Comparison of ENCODE assay signal across 7 cellular contexts in the genomic region with DNA sequence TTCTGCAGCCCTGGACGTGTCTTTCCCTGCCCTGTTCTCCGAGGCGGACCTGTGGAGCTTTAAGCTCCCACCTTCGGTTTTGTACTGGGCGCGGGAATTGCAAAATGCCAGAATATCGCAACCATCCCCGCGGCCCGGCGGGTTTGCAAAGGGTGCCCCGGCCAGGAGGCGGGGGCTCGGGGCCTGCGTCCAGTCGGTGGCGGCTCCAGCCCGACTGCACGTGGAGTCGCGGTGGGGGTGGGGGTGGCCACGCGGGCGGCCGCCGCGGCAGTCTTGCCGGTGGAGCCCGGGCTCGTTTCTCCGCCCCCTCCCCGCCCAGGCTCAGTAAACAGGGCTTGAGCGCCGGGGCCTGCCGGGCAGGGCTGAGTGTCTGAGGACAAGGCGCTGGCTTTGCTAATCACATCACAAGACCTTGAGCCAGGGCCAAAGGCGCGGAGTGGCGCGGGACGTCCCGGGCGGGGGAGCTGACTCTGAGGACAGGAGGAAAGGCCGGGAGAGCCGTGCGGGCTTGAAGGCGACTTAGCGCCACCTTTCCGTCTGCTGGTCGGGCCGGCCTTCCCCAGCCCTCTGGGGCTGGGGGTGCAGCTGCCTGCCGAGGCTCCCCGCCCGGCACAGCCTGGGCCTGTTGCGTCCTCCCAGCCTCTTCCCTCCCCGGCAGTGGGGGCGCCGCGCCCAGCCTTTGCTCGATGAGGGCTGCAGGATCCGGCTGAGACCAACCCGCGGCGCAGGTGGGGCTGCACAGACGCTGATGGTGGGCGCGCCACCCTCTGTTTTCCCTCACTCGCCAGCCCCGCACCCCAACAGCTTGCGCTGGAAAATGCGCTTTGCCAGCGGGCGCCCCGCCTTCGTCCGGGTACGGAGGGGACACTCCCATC. TPM values are rescaled to one million over a fixed set of nuclear protein-coding genes. Genes with fewer than 3 reads are reported as not detected.
DNase-seq lines count a peak whose midpoint lies in the region; ATAC-seq, FAIRE-seq and TF ChIP-seq lines count a peak whose summit lies in the region.

No MANE protein-coding gene starts in this region.

- H3K27me3 ChIP-seq in HepG2 (ENCODE audit: control insufficient read depth in 1 of 2, insufficient read depth in 2 of 2, low read length in 2 of 2) = no peaks in the 10 kb centered on the region

- H4K20me1 ChIP-seq in HepG2 (ENCODE audit: insufficient read depth, low read length) = peaks cover 37% of the 10 kb centered on the region

- H3K36me3 ChIP-seq in HepG2 (replicated peaks in 1 of 2; ENCODE audit: control insufficient read depth in 1 of 2, insufficient read depth in 2 of 2, low read length in 2 of 2) = peaks cover 3 to 21% of the 10 kb centered on the region in 2 experiments

- peaks cover 2% of the 10 kb centered on the region for H3K27me3 Mint-ChIP-seq in activated CD4-positive, alpha-beta T cell treated with anti-CD3 and anti-CD28 coated beads, Interleukin-2, amount 10 ng/mL, durations not matched to agents 24 days and 14 days

- TF ChIP-seq CTCF in GM12875 (IDR thresholded peaks at IDR 0.05; ENCODE audit: borderline replicate concordance, insufficient read depth, low read depth, low read length) (peak; percentile 21; the same call in 1 of the 2 replicates), HepG2 (CRISPR knock-in tag; IDR thresholded peaks at IDR 0.05) (peak; percentile 72)

- H3K4me2 ChIP-seq in HepG2 (ENCODE audit: low read depth, low read length) = peak overlapping the region; percentile 91

- peak overlapping the region; percentile 88 for H3K4me3 Mint-ChIP-seq in activated CD4-positive, alpha-beta T cell treated with anti-CD3 and anti-CD28 coated beads, Interleukin-2, amount 10 ng/mL, durations not matched to agents 24 days and 14 days

- TSS peak; percentile 65 for BruUV-seq in HepG2 (replicated peaks; lab: Mats Ljungman, UMichigan)

- CTCF ChIA-PET in HepG2 (lab: Yijun Ruan, JAX; ENCODE audit: low intra/inter-chr PET ratio, low total read pairs) = interaction anchor here (1.2 to 4.9 kb wide), 4 partner anchors 65 to 100 kb away, joined by 3 to 34 read pairs (median 5); no protein-coding TSS in a partner anchor

- peak overlapping the region; percentile 95 for H3K27ac ChIP-seq in HepG2 (ENCODE audit: extremely low read length, insufficient read depth, low read length)

- in situ Hi-C loops in HepG2 (cut with HindIII; ENCODE audit: extremely low pct_ligation_motif_present, low pct_unique_long_range_greater_than_20kb) = loop anchor here (5.0 to 10.0 kb wide), 6 partner anchors 62 to 400 kb away; no protein-coding TSS in a partner anchor

- H3K79me2 ChIP-seq in HepG2 (ENCODE audit: insufficient read depth, low read length) = peaks cover 42% of the 10 kb centered on the region

- TF ChIP-seq EP300 in HepG2 (IDR thresholded peaks at IDR 0.05; ENCODE audit: low read depth in 2 of 2, low read length in 2 of 2) (peak in 1 of 2 experiments; percentile 85; a peak in 3 of 4 replicates), HepG2 (CRISPR knock-in tag; IDR thresholded peaks at IDR 0.05; ENCODE audit: borderline replicate concordance) (peak; percentile 53; the same call in 1 of the 2 replicates)

- H3K9ac ChIP-seq in HepG2 (ENCODE audit: insufficient read depth, low read depth, low read length) = peak overlapping the region; percentile 96

- H3K27ac Mint-ChIP-seq in activated CD4-positive, alpha-beta T cell treated with anti-CD3 and anti-CD28 coated beads, Interleukin-2, amount 10 ng/mL, durations not matched to agents 24 days and 14 days = peak overlapping the region; percentile 93

- TF ChIP-seq RAD21 in HepG2 (CRISPR knock-in tag; IDR thresholded peaks at IDR 0.05) = peak; percentile 78

- peaks cover 40% of the 10 kb centered on the region for H3K36me3 Mint-ChIP-seq in activated CD4-positive, alpha-beta T cell treated with anti-CD3 and anti-CD28 coated beads, Interleukin-2, amount 10 ng/mL, durations not matched to agents 24 days and 14 days (ENCODE audit: low read depth)

- intact Hi-C loops in activated CD4-positive, alpha-beta T cell treated with anti-CD3 and anti-CD28 coated beads, Interleukin-2, amount 10 ng/mL, durations not matched to agents 24 days and 14 days (cut with micrococcal nuclease) = loop anchor here (1.0 to 5.0 kb wide), 8 partner anchors 53 to 416 kb away; a partner anchor contains a TSS
- intact Hi-C loops in HepG2 (cut with micrococcal nuclease; ENCODE audit: unreplicated experiment) = loop anchor here (1.0 to 5.0 kb wide), 5 partner anchors 96 to 316 kb away; no protein-coding TSS in a partner anchor

- TF ChIP-seq POLR2A in HepG2 (IDR thresholded peaks at IDR 0.05; ENCODE audit: insufficient read depth in 1 of 2, low read depth in 2 of 2, low read length in 2 of 2) = peak in 1 of 2 experiments; percentile 39; a peak in 1 of 4 replicates

- H3K9me3 ChIP-seq in HepG2 (ENCODE audit: low read length) = no peaks in the 10 kb centered on the region

- H2AFZ ChIP-seq in HepG2 (ENCODE audit: low read length) = no peak overlapping the region

- under 1% methylated on average over 42 of the region's 77 CpGs for WGBS in HepG2 (ENCODE audit: low lambda C conversion rate)

- H3K4me3 ChIP-seq in GM12875 (ENCODE audit: low read depth, low read length) (peak overlapping the region; percentile 55), HepG2 (replicated peaks in 1 of 3; ENCODE audit: insufficient read depth in 1 of 3, low read depth in 2 of 3, low read length in 3 of 3) (peak overlapping the region; percentile 64 to 89 (median 79))

- ATAC-seq in HG02884 (IDR thresholded peaks at IDR 0.05; ENCODE audit: unreplicated experiment) = peak; percentile 16
- peak; percentile 72 for ATAC-seq in HepG2

- FAIRE-seq in HepG2 (lab: Jason Lieb, UNC) = no peak

- DNase-seq in NCI-H226 (peak; percentile 65), dedifferentiated amniotic fluid mesenchymal stem cell (ENCODE audit: extremely low spot score) (peak; percentile 67), HepG2 (ENCODE audit: low spot score) (peak; percentile 93)
- peak; percentile 90 for DNase-seq in activated CD4-positive, alpha-beta T cell treated with anti-CD3 and anti-CD28 coated beads, Interleukin-2, amount 10 ng/mL, durations not matched to agents 24 days and 14 days
- peak; percentile 57 for DNase-seq in stimulated activated CD4-positive, alpha-beta T cell treated with anti-CD3 and anti-CD28 coated beads, Interleukin-2, amount 100 ng/mL, for 4 hours (ENCODE audit: low read depth)

- peaks cover 29% of the 10 kb centered on the region for H3K4me1 Mint-ChIP-seq in activated CD4-positive, alpha-beta T cell treated with anti-CD3 and anti-CD28 coated beads, Interleukin-2, amount 10 ng/mL, durations not matched to agents 24 days and 14 days

- POLR2A ChIA-PET in HepG2 (lab: Yijun Ruan, JAX) = interaction anchor here (0.7 to 13.7 kb wide), 81 partner anchors 8 to 435 kb away, joined by 3 to 324 read pairs (median 6); a partner anchor contains a TSS

- peaks cover 54% of the 10 kb centered on the region for H3K4me1 ChIP-seq in HepG2 (ENCODE audit: insufficient read depth, low read length)

- H3K9me3 Mint-ChIP-seq in activated CD4-positive, alpha-beta T cell treated with anti-CD3 and anti-CD28 coated beads, Interleukin-2, amount 10 ng/mL, durations not matched to agents 24 days and 14 days = no peaks in the 10 kb centered on the region

TF ChIP-seq in HepG2, 621 proteins besides CTCF, POLR2A, EP300 and RAD21 (continues in another document):
- TF ChIP-seq CBX2 (IDR thresholded peaks at IDR 0.05; ENCODE audit: low read depth, low read length) (no peak), CBX2 (CRISPR knock-in tag; IDR thresholded peaks at IDR 0.05; ENCODE audit: low read depth) (no peak), ZNF549 (CRISPR knock-in tag; IDR thresholded peaks at IDR 0.05) (no peak), BRD4 (CRISPR knock-in tag; IDR thresholded peaks at IDR 0.05) (peak; percentile 81), CREB1 (IDR thresholded peaks at IDR 0.05) (no peak), CREB1 (CRISPR knock-in tag; IDR thresholded peaks at IDR 0.05) (no peak), SMAD3 (CRISPR knock-in tag; IDR thresholded peaks at IDR 0.05) (peak; percentile 74; the same call in 1 of the 2 replicates), ZNF772 (CRISPR knock-in tag; IDR thresholded peaks at IDR 0.05) (peak; percentile 90), ZNF317 (CRISPR knock-in tag; IDR thresholded peaks at IDR 0.05) (peak; percentile 75; the same call in 1 of the 2 replicates), DR1 (CRISPR knock-in tag; IDR thresholded peaks at IDR 0.05) (peak; percentile 30; the same call in 1 of the 2 replicates), ZNF530 (CRISPR knock-in tag; IDR thresholded peaks at IDR 0.05; ENCODE audit: low read depth) (0 out of 2 replicates have a peak, but pooled peaks have one; percentile 25), ZNF274 (CRISPR knock-in tag; IDR thresholded peaks at IDR 0.05) (no peak; the same call in 1 of the 2 replicates)

RNA-seq across cellular contexts. Expression of a gene that starts 0.8 kb away (rescaled TPM):
- 92.8 and 93.1 TPM in 2 replicates for total RNA-seq in activated CD4-positive, alpha-beta T cell treated with anti-CD3 and anti-CD28 coated beads, Interleukin-2, amount 10 ng/mL, durations not matched to agents 24 days and 14 days
- 21.8 and 32.5 TPM in 2 replicates for total RNA-seq in HepG2 (2016; rRNA removed; fragmentation: Illumina TruSeq; extraction: Trizol)
- 10.9 and 11.1 TPM in 2 replicates for total RNA-seq in HepG2 (2016; cell fraction: cytosol; rRNA removed; fragmentation: Illumina TruSeq; extraction: Trizol; ENCODE audit: low read depth)
- 20.7 and 30.7 TPM in 2 replicates for total RNA-seq in HepG2 (2016; cell fraction: insoluble cytoplasmic fraction; rRNA removed; fragmentation: Illumina TruSeq; extraction: Trizol)
- 45.2 and 45.6 TPM in 2 replicates for total RNA-seq in HepG2 (2016; cell fraction: membrane; rRNA removed; fragmentation: Illumina TruSeq; extraction: Trizol)
- 28.9 and 31.5 TPM in 2 replicates for total RNA-seq in HepG2 (2016; cell fraction: nucleus; rRNA removed; fragmentation: Illumina TruSeq; extraction: Trizol)
- 11.2 and 12.5 TPM in 2 replicates for polyA plus RNA-seq in HepG2 (2011; rRNA removed)
- 6.8 and 9.1 TPM in 2 replicates for polyA plus RNA-seq in HepG2 (2011; cell fraction: cytosol; rRNA removed)
- polyA plus RNA-seq in HepG2 (2011; cell fraction: nucleus; rRNA removed) = 13.5 and 16.7 TPM in 2 replicates
- 52.4 and 60.8 TPM in 2 replicates for polyA plus RNA-seq in HepG2 (2012)
- polyA plus RNA-seq in HepG2 (2016; cell fraction: cytosol; fragmentation: Illumina TruSeq; extraction: Trizol; ENCODE audit: low read depth) = 10.6 and 12.4 TPM in 2 replicates
- 78.1 and 90.4 TPM in 2 replicates for polyA plus RNA-seq in HepG2 (2016; cell fraction: insoluble cytoplasmic fraction; fragmentation: Illumina TruSeq; extraction: Trizol; ENCODE audit: low read depth)
- polyA plus RNA-seq in HepG2 (2016; cell fraction: membrane; fragmentation: Illumina TruSeq; extraction: Trizol; ENCODE audit: low read depth) = 44.3 and 47.5 TPM in 2 replicates
- polyA plus RNA-seq in HepG2 (2016; cell fraction: nucleus; fragmentation: Illumina TruSeq; extraction: Trizol; ENCODE audit: insufficient read depth, low read depth) = 95.3 and 99.0 TPM in 2 replicates
- polyA minus RNA-seq in HepG2 (2011; rRNA and poly(A)+ RNA removed; ENCODE audit: low replicate concordance) = 3.9 and 12.4 TPM in 2 replicates
- 25.5 and 27.1 TPM in 2 replicates for polyA minus RNA-seq in HepG2 (2011; cell fraction: cytosol; rRNA and poly(A)+ RNA removed)
- polyA minus RNA-seq in HepG2 (2011; cell fraction: nucleus; rRNA and poly(A)+ RNA removed) = 10.1 and 12.1 TPM in 2 replicates

Comparison
In these comparisons a context has a peak if more than half of its experiments do, and no peak if none do; other contexts are left out.
1. Peak in every context shown above with its lines: DNase-seq, ATAC-seq, H3K4me3 ChIP-seq and H3K27ac ChIP-seq.